1 cellular context compared by ENCODE assay signal in genomic region chr12:4719821-4720636, GRCh38.
TF ChIP-seq lines count a peak whose summit lies in the region.

Gene GALNT8, plus strand, starts transcription at chr12:4720400. Its CDS starts 278 bp downstream, at chr12:4720678.

TF ChIP-seq in GM23338, 12 proteins besides CTCF, POLR2A, EP300 and RAD21:
- TF ChIP-seq ZNF462 (CRISPR knock-in tag; IDR thresholded peaks at IDR 0.05) (no peak), REST (IDR thresholded peaks at IDR 0.05; ENCODE audit: unreplicated experiment) (no peak)
